30 cellular contexts compared by ENCODE assay signal in the genomic region with DNA sequence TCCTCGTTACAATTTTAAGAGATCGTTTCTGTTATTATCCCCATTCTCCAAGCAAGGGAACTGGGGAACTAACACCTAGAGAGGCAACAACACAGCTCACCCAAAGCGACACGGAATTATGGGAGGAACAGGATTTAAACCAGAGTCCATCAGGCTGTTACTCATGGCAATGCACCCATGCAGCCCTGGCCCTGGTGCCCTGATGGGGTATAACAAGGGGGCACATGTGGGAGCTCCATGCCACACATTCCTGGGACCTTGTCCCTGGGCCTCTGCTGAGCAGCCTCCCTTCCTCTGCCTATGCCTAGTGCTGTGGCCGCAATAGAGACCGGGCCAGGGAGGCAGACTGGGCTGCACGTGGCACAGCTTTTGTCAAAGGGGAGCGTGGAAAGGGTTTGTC. TPM values are rescaled to one million over a fixed set of nuclear protein-coding genes. Genes with fewer than 3 reads are reported as not detected.
"Had no signal": no experiment of that assay in that cellular context is flagged by ENCODE, and none has a peak within 500 bp of the region (broad histone marks: within the 10 kb centered on the region; RNA-seq: fewer than 3 reads in every experiment).

No MANE protein-coding gene starts in this region.

- H3K9me3 ChIP-seq: heart left ventricle, left lung, neutrophil, ovary, prostate gland, suprapubic skin, thoracic aorta, tibial artery, upper lobe of right lung had no signal

- H3K27ac ChIP-seq: heart left ventricle, left lung, neutrophil, ovary, prostate gland, skin epidermis, suprapubic skin, thoracic aorta, tibial artery, upper lobe of right lung had no signal

- H3K36me3 ChIP-seq: ovary, prostate gland, thoracic aorta had no signal

- H3K4me1 ChIP-seq: heart left ventricle, left lung, prostate gland, suprapubic skin, tibial artery, upper lobe of right lung had no signal

- H3K27me3 ChIP-seq: heart left ventricle, left lung, neutrophil, ovary, suprapubic skin, tibial artery, upper lobe of right lung had no signal

- H3K4me3 Mint-ChIP-seq: immature natural killer cell; mesothelial cell of epicardium; naive B cell; nephron; neural crest cell; stimulated activated naive CD8-positive, alpha-beta T cell treated with anti-CD3 and anti-CD28 coated beads, Interleukin-15, Interleukin-2, amounts not matched to agents 100 ng/mL and 50 ng/mL, for 24 hours had no signal

- H3K4me3 ChIP-seq: heart left ventricle, left lung, lung, ovary, prostate gland, skin epidermis, suprapubic skin, thoracic aorta, tibial artery, upper lobe of right lung had no signal

- H3K9me3 Mint-ChIP-seq: immature natural killer cell; mesothelial cell of epicardium; naive B cell; nephron; neural crest cell; stimulated activated naive CD8-positive, alpha-beta T cell treated with anti-CD3 and anti-CD28 coated beads, Interleukin-15, Interleukin-2, amounts not matched to agents 100 ng/mL and 50 ng/mL, for 24 hours had no signal

- H3K27me3 Mint-ChIP-seq: naive B cell; stimulated activated naive CD8-positive, alpha-beta T cell treated with anti-CD3 and anti-CD28 coated beads, Interleukin-15, Interleukin-2, amounts not matched to agents 100 ng/mL and 50 ng/mL, for 24 hours had no signal

- ATAC-seq: heart left ventricle, left colon, left lung, right cardiac atrium, sciatic nerve, upper lobe of right lung had no signal

- H3K27ac Mint-ChIP-seq: mesothelial cell of epicardium; nephron; stimulated activated naive CD8-positive, alpha-beta T cell treated with anti-CD3 and anti-CD28 coated beads, Interleukin-15, Interleukin-2, amounts not matched to agents 100 ng/mL and 50 ng/mL, for 24 hours had no signal

- DNase-seq: heart left ventricle; hypothalamus; immature natural killer cell; kidney; left colon; mesendoderm; naive B cell; occipital lobe; ovary; right cardiac atrium; stimulated activated CD4-positive, alpha-beta T cell treated with anti-CD3 and anti-CD28 coated beads, Interleukin-12 subunit alpha, Interleukin-12 subunit beta, amount 100 ng/mL, for 4 hours; stimulated activated CD4-positive, alpha-beta T cell treated with anti-CD3 and anti-CD28 coated beads, Interleukin-15, amount 100 ng/mL, for 24 hours; stimulated activated CD4-positive, alpha-beta T cell treated with anti-CD3 and anti-CD28 coated beads, Interleukin-2, amount 100 ng/mL, for 24 hours; stimulated activated CD4-positive, alpha-beta T cell treated with anti-CD3 and anti-CD28 coated beads, Interleukin-4, amount 100 ng/mL, for 1 hour; stimulated activated naive CD4-positive, alpha-beta T cell; tibial artery; trophoblast cell; upper lobe of right lung had no signal

- H3K4me1 Mint-ChIP-seq: immature natural killer cell had no signal

RNA-seq across cellular contexts. Expression of a gene that starts 13.3 kb away (rescaled TPM):
- polyA plus RNA-seq: immature natural killer cell had no signal
